ENCODE assay signal across 10 cellular contexts in the genomic region with DNA sequence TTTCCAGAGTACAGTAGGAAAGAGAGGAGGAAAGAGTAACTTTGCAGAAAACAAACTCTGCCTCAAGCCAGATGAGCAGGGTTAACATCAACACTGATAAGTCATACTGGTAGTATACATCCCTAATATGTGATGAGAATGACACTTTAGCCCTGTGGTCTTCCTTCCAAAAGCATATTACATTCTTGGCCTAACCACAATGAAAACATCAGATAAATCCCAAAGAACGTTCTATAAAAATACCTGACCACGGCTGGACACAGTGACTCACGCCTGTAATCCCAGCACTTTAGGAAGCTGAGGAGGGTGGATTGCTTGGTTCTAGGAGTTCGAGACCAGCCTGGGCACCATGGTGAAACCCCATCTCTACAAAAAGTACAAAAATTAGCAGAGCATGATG. TPM values are rescaled to one million over a fixed set of nuclear protein-coding genes. Genes with fewer than 3 reads are reported as not detected.
DNase-seq lines count a peak whose midpoint lies in the region; ATAC-seq and TF ChIP-seq lines count a peak whose summit lies in the region.
"Had no signal": no experiment of that assay in that cellular context is flagged by ENCODE, and none has a peak within 500 bp of the region (broad histone marks: within the 10 kb centered on the region; RNA-seq: fewer than 3 reads in every experiment).

No MANE protein-coding gene starts in this region.

- H3K27me3 ChIP-seq in adipocyte (replicated peaks; ENCODE audit: control insufficient read depth, insufficient read depth, low read length) (no peaks in the 10 kb centered on the region), lower lobe of right lung (ENCODE audit: low read depth) (no peaks in the 10 kb centered on the region)
- H3K27me3 ChIP-seq: ovary had no signal

- H3K4me1 Mint-ChIP-seq in HFFc6 (ENCODE audit: low read depth): peaks cover 48% of the 10 kb centered on the region

- no peak overlapping the region for H3K9ac ChIP-seq in adipocyte (ENCODE audit: low read length)

- H3K9me3 ChIP-seq in adipocyte (ENCODE audit: control insufficient read depth, low read length) (no peaks in the 10 kb centered on the region), lower lobe of right lung (no peaks in the 10 kb centered on the region)
- H3K9me3 ChIP-seq: ovary had no signal

- peak overlapping the region; percentile 48; the same call in 1 of the 2 replicates for H3K27ac Mint-ChIP-seq in HFFc6

- H3K4me1 ChIP-seq in adipocyte (ENCODE audit: control insufficient read depth, insufficient read depth, low read length) (peaks cover 38% of the 10 kb centered on the region), lower lobe of right lung (peaks cover 41% of the 10 kb centered on the region)

- no peak overlapping the region for H3K4me3 ChIP-seq in adipocyte (ENCODE audit: low read length)
- no peak overlapping the region for H3K4me3 ChIP-seq in lower lobe of right lung
- H3K4me3 ChIP-seq: ovary had no signal

- peak overlapping the region; percentile 25; the same call in 1 of the 2 replicates for H3K4me3 Mint-ChIP-seq in HFFc6

- in situ Hi-C loops in ACHN (cut with HindIII; ENCODE audit: low pct_ligation_motif_present, low pct_unique_long_range_greater_than_20kb, low sequenced_read_pairs): no loop called here

- ATAC-seq in lower lobe of right lung (no peak), HG03135 (IDR thresholded peaks at IDR 0.05; ENCODE audit: unreplicated experiment) (no peak)

- peaks cover 5% of the 10 kb centered on the region for H3K36me3 Mint-ChIP-seq in HFFc6 (ENCODE audit: low read depth)

- H3K27ac ChIP-seq in lower lobe of right lung: no peak overlapping the region
- H3K27ac ChIP-seq: ovary had no signal

- peak; percentile 88 for DNase-seq in ACHN
- peak; percentile 97 for DNase-seq in HFFc6
- DNase-seq in adipocyte (ENCODE audit: low read depth): peak; percentile 77
- DNase-seq in glomerular visceral epithelial cell (ENCODE audit: extremely low spot score): peak; percentile 90
- DNase-seq in lower lobe of right lung: no peak
- DNase-seq in putamen (ENCODE audit: low spot score): no peak
- DNase-seq in stimulated activated CD8-positive, alpha-beta memory T cell treated with anti-CD3 and anti-CD28 coated beads, Interleukin-4, amount 100 ng/mL, for 48 hours: no peak
- DNase-seq: NCI-H2029 had no signal

- H3K36me3 ChIP-seq in adipocyte (ENCODE audit: control insufficient read depth, insufficient read depth, low read length, severe bottlenecking) (no peaks in the 10 kb centered on the region), lower lobe of right lung (peaks cover 7% of the 10 kb centered on the region)
- H3K36me3 ChIP-seq: ovary had no signal

- no peaks in the 10 kb centered on the region; the same call in 1 of the 2 replicates for H3K9me3 Mint-ChIP-seq in HFFc6

- no peak for TF ChIP-seq CTCF in HFFc6 (IDR thresholded peaks at IDR 0.05)
- TF ChIP-seq CTCF in lower lobe of right lung (IDR thresholded peaks at IDR 0.05): no peak

- H3K27me3 Mint-ChIP-seq in HFFc6 (ENCODE audit: insufficient read depth): peaks cover 4% of the 10 kb centered on the region; the same call in 1 of the 2 replicates

- intact Hi-C loops in lower lobe of right lung (cut with DNase I): no loop called here

RNA-seq across cellular contexts. Expression of a gene that starts 4.8 kb away (rescaled TPM):
- 10 to 100 TPM; 14.3 to 20.8 (median 16.7) TPM for total RNA-seq in HFFc6 (2021; fragmentation: NEBNext Ultra II Directional; extraction: Animal tissue kit (Norgen Biotek cat#: 25700))
- 33.4 TPM for total RNA-seq in lower lobe of right lung

Comparison
In these comparisons a context has a peak if more than half of its experiments do, and no peak if none do; other contexts are left out.
1. DNase-seq: peak in ACHN (single experiment), HFFc6 (single experiment), adipocyte (single experiment) and glomerular visceral epithelial cell (single experiment); none in lower lobe of right lung (single experiment), putamen (single experiment) and stimulated activated CD8-positive, alpha-beta memory T cell treated with anti-CD3 and anti-CD28 coated beads, Interleukin-4, amount 100 ng/mL, for 48 hours (single experiment).